Comparison of ENCODE assay signal across 19 cellular contexts in genomic region chr11:19701421-19701820, GRCh38. TPM values are rescaled to one million over a fixed set of nuclear protein-coding genes. Genes with fewer than 3 reads are reported as not detected.
DNase-seq lines count a peak whose midpoint lies in the region; ATAC-seq and TF ChIP-seq lines count a peak whose summit lies in the region.
"Had no signal": no experiment of that assay in that cellular context is flagged by ENCODE, and none has a peak within 500 bp of the region (broad histone marks: within the 10 kb centered on the region; RNA-seq: fewer than 3 reads in every experiment).

No MANE protein-coding gene starts in this region.

- intact Hi-C loops in esophagus muscularis mucosa (cut with DNase I): no loop called here
- intact Hi-C loops in stomach (cut with DNase I; ENCODE audit: low total_unique reads): no loop called here

- H3K9ac ChIP-seq in muscle layer of colon (ENCODE audit: low read length): no peak overlapping the region

- 69% methylated on average over 2 of the region's 2 CpGs for WGBS in esophagus muscularis mucosa
- WGBS in stomach, 5 donors: 41 to 61% (median 55%) methylated on average over 2 of the region's 2 CpGs
- WGBS in urinary bladder: 40% methylated on average over 2 of the region's 2 CpGs

- H3K27me3 ChIP-seq in esophagus muscularis mucosa: no peaks in the 10 kb centered on the region
- no peaks in the 10 kb centered on the region for H3K27me3 ChIP-seq in muscle layer of colon (ENCODE audit: control insufficient read depth in 1 of 2, insufficient read depth in 2 of 2, low read length in 2 of 2)
- H3K27me3 ChIP-seq in stomach: no peaks in the 10 kb centered on the region
- no peaks in the 10 kb centered on the region for H3K27me3 ChIP-seq in MG63
- H3K27me3 ChIP-seq: SJSA1 had no signal

- TF ChIP-seq EP300 in esophagus muscularis mucosa (IDR thresholded peaks at IDR 0.05) (no peak), stomach (IDR thresholded peaks at IDR 0.05) (no peak)

- no peak for ATAC-seq in HG03139 (IDR thresholded peaks at IDR 0.05; ENCODE audit: unreplicated experiment)
- ATAC-seq: Panc1 had no signal

- H3K27ac ChIP-seq in esophagus muscularis mucosa (replicated peaks in 1 of 4) (peak overlapping the region; percentile 41 to 64 (median 58)), muscle layer of colon (ENCODE audit: low read depth, low read length) (peak overlapping the region; percentile 41), stomach (peak overlapping the region in 3 of 5 donors; percentile 22 to 76 (median 44)), urinary bladder (ENCODE audit: low read depth) (peak overlapping the region; percentile 64)
- H3K27ac ChIP-seq: SJSA1 had no signal

- no peaks in the 10 kb centered on the region for H3K9me3 ChIP-seq in esophagus muscularis mucosa
- H3K9me3 ChIP-seq in muscle layer of colon (ENCODE audit: low read length): no peaks in the 10 kb centered on the region
- no peaks in the 10 kb centered on the region for H3K9me3 ChIP-seq in stomach
- H3K9me3 ChIP-seq in MG63: no peaks in the 10 kb centered on the region
- H3K9me3 ChIP-seq: SJSA1 had no signal

- TF ChIP-seq CTCF in esophagus muscularis mucosa (IDR thresholded peaks at IDR 0.05) (no peak), stomach (IDR thresholded peaks at IDR 0.05) (no peak)

- H3K36me3 ChIP-seq in esophagus muscularis mucosa (no peaks in the 10 kb centered on the region), muscle layer of colon (ENCODE audit: insufficient read depth, low read length) (no peaks in the 10 kb centered on the region), stomach (no peaks in the 10 kb centered on the region), urinary bladder (ENCODE audit: insufficient read depth) (no peaks in the 10 kb centered on the region), MG63 (no peaks in the 10 kb centered on the region)
- H3K36me3 ChIP-seq: SJSA1 had no signal

- H3K4me3 ChIP-seq in esophagus muscularis mucosa: no peak overlapping the region
- H3K4me3 ChIP-seq in muscle layer of colon (ENCODE audit: low read depth in 1 of 2, low read length in 2 of 2): no peak overlapping the region
- H3K4me3 ChIP-seq in stomach: no peak overlapping the region
- no peak overlapping the region for H3K4me3 ChIP-seq in urinary bladder (ENCODE audit: low read depth, low read length)
- no peak overlapping the region for H3K4me3 ChIP-seq in MG63
- H3K4me3 ChIP-seq: SJSA1 had no signal

- TF ChIP-seq POLR2A in esophagus muscularis mucosa (IDR thresholded peaks at IDR 0.05; ENCODE audit: low read depth) (no peak), stomach (IDR thresholded peaks at IDR 0.05) (no peak)

- H3K4me1 ChIP-seq in esophagus muscularis mucosa (peaks cover 15 to 78% (median 64%) of the 10 kb centered on the region in 4 donors), muscle layer of colon (ENCODE audit: insufficient read depth, low read length) (peaks cover 62% of the 10 kb centered on the region), stomach (peaks cover 0 to 40% (median 16%) of the 10 kb centered on the region in 4 donors), urinary bladder (ENCODE audit: insufficient read depth) (no peaks in the 10 kb centered on the region)

- DNase-seq in esophagus muscularis mucosa (ENCODE audit: extremely low spot score): no peak
- DNase-seq in stomach: no peak
- no peak for DNase-seq in OCI-M2 (lab: John Stamatoyannopoulos, UW; ENCODE audit: unreplicated experiment)
- DNase-seq in DMS79 (lab: John Stamatoyannopoulos, UW): no peak
- no peak for DNase-seq in MG63
- DNase-seq: C1 segment of cervical spinal cord; CD8-positive, alpha-beta memory T cell; DMS79 treated with DMSO at 0.1 percent for 48 hours; H9; Karpas-422; NCI-H1048; NCI-H1436; NCI-H1930; NCI-H526 had no signal

RNA-seq across cellular contexts. Expression of gene NAV2, which starts 11.2 kb away (rescaled TPM):
- total RNA-seq in esophagus muscularis mucosa: 10 to 100 TPM; 21.9 to 57.0 (median 37.5) TPM
- total RNA-seq in stomach: 10 to 100 TPM in 4 of 5 donors, 1 to 10 TPM in 1; 4.9 to 92.4 (median 19.3) TPM
- 1 to 10 TPM; 1.8 to 3.4 (median 3.1) TPM for polyA plus RNA-seq in stomach
- 10.6 TPM for total RNA-seq in urinary bladder
- polyA plus RNA-seq in urinary bladder: 7.8 TPM
- total RNA-seq in MG63 (2014; rRNA removed; shearing (Covaris generic); ENCODE audit: low replicate concordance): 3.7 and 5.0 TPM in 2 replicates
